In genomic region chr9:5437254-5438216, GRCh38 we compare ENCODE assay signal across 8 cellular contexts. TPM values are rescaled to one million over a fixed set of nuclear protein-coding genes. Genes with fewer than 3 reads are reported as not detected.
DNase-seq lines count a peak whose midpoint lies in the region; ATAC-seq and TF ChIP-seq lines count a peak whose summit lies in the region.

A gene with protein sequence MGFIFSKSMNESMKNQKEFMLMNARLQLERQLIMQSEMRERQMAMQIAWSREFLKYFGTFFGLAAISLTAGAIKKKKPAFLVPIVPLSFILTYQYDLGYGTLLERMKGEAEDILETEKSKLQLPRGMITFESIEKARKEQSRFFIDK (minus strand): TSS chr9:5437925. CDS start chr9:5431977, 5,948 bp downstream.

- no peaks in the 10 kb centered on the region for H3K36me3 ChIP-seq in upper lobe of right lung

- no peaks in the 10 kb centered on the region for H3K27me3 ChIP-seq in upper lobe of right lung

- H3K9me3 ChIP-seq in T-helper 17 cell (ENCODE audit: control insufficient read depth, low read length, poor library complexity, severe bottlenecking) (no peaks in the 10 kb centered on the region), upper lobe of right lung (no peaks in the 10 kb centered on the region)

- peaks cover 2% of the 10 kb centered on the region for H3K36me3 Mint-ChIP-seq in T-helper 17 cell (ENCODE audit: low read depth)

- DNase-seq in GM13977 (ENCODE audit: low spot score) = peak; percentile 89
- DNase-seq in NCI-H1694 (lab: John Stamatoyannopoulos, UW) = peak; percentile 86
- peak; percentile 83 to 86 (median 85) for DNase-seq in T-helper 17 cell
- DNase-seq in amygdala (lab: John Stamatoyannopoulos, UW) = peak; percentile 45 to 98 (median 94)
- peak; percentile 97 for DNase-seq in left cardiac atrium
- DNase-seq in posterior vena cava (ENCODE audit: low spot score) = peak; percentile 98
- DNase-seq in upper lobe of right lung = peak; percentile 97

- H3K4me1 Mint-ChIP-seq in T-helper 17 cell = peaks cover 22% of the 10 kb centered on the region

- H3K4me1 ChIP-seq in upper lobe of right lung = peaks cover 15% of the 10 kb centered on the region

- in situ Hi-C loops in GM13977 (cut with MboI; ENCODE audit: low pct_unique_long_range_greater_than_20kb, low sequenced_read_pairs, unreplicated experiment) = loop anchor here (25.0 kb wide), 1 partner anchor 450 kb away; the partner anchor contains the start of gene JAK2

- H3K27me3 Mint-ChIP-seq in T-helper 17 cell = no peaks in the 10 kb centered on the region

- peak within 1 kb of the TSS; percentile 97 for H3K27ac Mint-ChIP-seq in T-helper 17 cell

- peak within 1 kb of the TSS; percentile 97 for H3K27ac ChIP-seq in upper lobe of right lung

- TF ChIP-seq CTCF in GM13977 (IDR thresholded peaks at IDR 0.05; ENCODE audit: extremely low read depth, insufficient read depth, missing control alignments) (no peak), upper lobe of right lung (IDR thresholded peaks at IDR 0.05) (peak; percentile 30)

- H3K4me3 Mint-ChIP-seq in T-helper 17 cell = peak within 1 kb of the TSS; percentile 93

- ATAC-seq in HG02884 (IDR thresholded peaks at IDR 0.05; ENCODE audit: unreplicated experiment) (peak; percentile 81), T-helper 17 cell (peak; percentile 93), left cardiac atrium (peak; percentile 98 to 99), upper lobe of right lung (peak; percentile 99)

- intact Hi-C loops in left cardiac atrium (cut with DNase I) (loop anchor here in 1 of 2 donors (5.0 kb wide), 1 partner anchor 250 kb away; the partner anchor contains the start of gene INSL6), posterior vena cava (cut with DNase I) (loop anchor here (10.0 kb wide), 2 partner anchors 157 to 673 kb away; no protein-coding TSS in a partner anchor), upper lobe of right lung (cut with DNase I) (loop anchor here (10.0 kb wide), 1 partner anchor 683 kb away; no protein-coding TSS in a partner anchor)

- peak within 1 kb of the TSS; percentile 82 for H3K4me3 ChIP-seq in upper lobe of right lung

RNA-seq across cellular contexts. Expression of the gene that starts here (rescaled TPM):
- total RNA-seq in T-helper 17 cell (10 to 100 TPM; 17.4 to 23.5 TPM), left cardiac atrium (10 to 100 TPM; 31.9 to 37.1 TPM), posterior vena cava (10 to 100 TPM; 19.8 to 27.6 TPM), upper lobe of right lung (18.0 TPM)

Comparison
In these comparisons a context has a peak if more than half of its experiments do, and no peak if none do; other contexts are left out.
1. Peak in every context shown above with its lines: DNase-seq, ATAC-seq, H3K4me3 ChIP-seq and H3K27ac ChIP-seq.